In the genomic region with DNA sequence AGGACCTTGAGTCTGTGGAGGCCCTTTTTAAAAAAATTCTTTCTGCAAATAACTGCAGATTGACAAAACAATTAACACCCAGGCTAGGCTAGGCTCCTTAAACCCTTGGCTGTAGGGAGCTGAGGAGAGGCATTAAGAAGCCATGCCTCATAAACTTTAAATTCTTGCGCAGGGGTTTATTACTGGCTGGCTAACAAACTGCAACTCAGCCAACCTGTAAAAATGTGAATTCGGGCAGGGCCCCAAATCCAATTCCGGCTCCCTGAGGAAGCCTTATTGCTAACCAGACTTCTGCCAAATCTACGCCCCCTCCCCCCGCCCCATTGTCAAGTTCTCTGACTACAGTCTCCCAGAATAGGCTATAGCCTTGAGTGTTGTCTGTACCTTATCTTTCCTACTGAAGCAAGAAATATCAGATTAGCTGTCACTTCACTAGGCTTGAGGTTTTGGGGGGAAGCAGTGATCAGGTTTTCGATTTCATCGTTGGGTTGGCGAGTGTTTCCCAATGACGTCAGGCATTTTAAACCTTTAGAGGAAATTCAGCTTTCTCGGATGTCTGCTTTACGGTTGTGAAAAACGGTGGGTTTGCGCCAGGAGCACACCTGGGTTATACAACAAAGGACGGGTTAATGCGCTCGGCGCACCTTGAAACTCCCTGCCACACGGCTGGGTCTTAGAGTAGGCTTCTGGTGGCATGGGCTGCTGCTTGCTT, we compare ENCODE assay signal across 20 cellular contexts. TPM values are rescaled to one million over a fixed set of nuclear protein-coding genes. Genes with fewer than 3 reads are reported as not detected.
DNase-seq lines count a peak whose midpoint lies in the region; ATAC-seq and TF ChIP-seq lines count a peak whose summit lies in the region.
"Had no signal": no experiment of that assay in that cellular context is flagged by ENCODE, and none has a peak within 500 bp of the region (broad histone marks: within the 10 kb centered on the region; RNA-seq: fewer than 3 reads in every experiment).

No MANE protein-coding gene starts in this region.

- H3K4me1 ChIP-seq in RWPE2 (ENCODE audit: insufficient read depth, poor library complexity, severe bottlenecking), result peaks cover 14% of the 10 kb centered on the region

- peaks cover 24% of the 10 kb centered on the region for H3K27me3 Mint-ChIP-seq in type B pancreatic cell

- DNase-seq in stimulated activated CD4-positive, alpha-beta T cell treated with anti-CD3 and anti-CD28 coated beads, Interleukin-15, amount 100 ng/mL, for 24 hours, result peak; percentile 29
- no peak for DNase-seq in stimulated activated CD4-positive, alpha-beta T cell treated with anti-CD3 and anti-CD28 coated beads, Interleukin-4, amount 100 ng/mL, for 4 hours
- DNase-seq in RWPE2 (ENCODE audit: low spot score) (no peak), type B pancreatic cell (ENCODE audit: extremely low spot score, unreplicated experiment) (no peak), NK-92 (lab: John Stamatoyannopoulos, UW; ENCODE audit: unreplicated experiment) (no peak), NCI-H1930 (lab: John Stamatoyannopoulos, UW) (no peak), glomerular visceral epithelial cell (ENCODE audit: extremely low spot score) (no peak)
- DNase-seq: activated CD4-positive, alpha-beta T cell treated with anti-CD3 and anti-CD28 coated beads for 48 hours; activated T-cell treated with anti-CD3 and anti-CD28 coated beads, Interleukin-2, amount 50 U/mL, for 4 hours; amniotic stem cell; hippocampal formation; left ventricle myocardium inferior; naive thymus-derived CD8-positive, alpha-beta T cell; NCI-H2029 treated with DMSO at 0.1 percent for 48 hours; NCI-H69; right cardiac atrium; SIG-M5; stimulated activated CD4-positive, alpha-beta T cell treated with anti-CD3 and anti-CD28 coated beads, Interleukin-4, amount 100 ng/mL, for 1 hour had no signal

- ATAC-seq in RWPE2 (ENCODE audit: low read depth), result no peak
- ATAC-seq: activated T-cell treated with anti-CD3 and anti-CD28 coated beads, Interleukin-2, amount 50 U/mL, for 4 hours; esophagus mucosa; naive thymus-derived CD8-positive, alpha-beta T cell; right cardiac atrium had no signal

- H3K27ac Mint-ChIP-seq in type B pancreatic cell, result no peak overlapping the region

- H3K9me3 ChIP-seq in RWPE2 (ENCODE audit: severe bottlenecking) (no peaks in the 10 kb centered on the region), iPS-18c (ENCODE audit: control insufficient read depth, insufficient read depth, low read length) (no peaks in the 10 kb centered on the region)
- H3K9me3 ChIP-seq: left ventricle myocardium inferior had no signal

- no peaks in the 10 kb centered on the region for H3K36me3 Mint-ChIP-seq in type B pancreatic cell

- peaks cover 59% of the 10 kb centered on the region for H3K36me3 ChIP-seq in RWPE2 (ENCODE audit: low read depth)
- H3K36me3 ChIP-seq: left ventricle myocardium inferior had no signal

- no peaks in the 10 kb centered on the region for H3K9me3 Mint-ChIP-seq in type B pancreatic cell
- H3K9me3 Mint-ChIP-seq: activated T-cell treated with anti-CD3 and anti-CD28 coated beads, Interleukin-2, amount 50 U/mL, for 4 hours had no signal

- no peaks in the 10 kb centered on the region for H3K27me3 ChIP-seq in RWPE2 (ENCODE audit: insufficient read depth, poor library complexity, severe bottlenecking)

- peak overlapping the region; percentile 84 for H3K27ac ChIP-seq in RWPE2 (ENCODE audit: poor library complexity, severe bottlenecking)
- H3K27ac ChIP-seq: left ventricle myocardium inferior had no signal

- TF ChIP-seq CTCF in RWPE2 (IDR thresholded peaks at IDR 0.05; ENCODE audit: poor library complexity, severe bottlenecking) (no peak), type B pancreatic cell (conservative IDR thresholded peaks at IDR 0.05) (no peak)

- H3K4me1 Mint-ChIP-seq in type B pancreatic cell (ENCODE audit: unreplicated experiment), result peaks cover 9% of the 10 kb centered on the region

- peak overlapping the region; percentile 61 for H3K4me3 ChIP-seq in RWPE2 (ENCODE audit: severe bottlenecking)
- H3K4me3 ChIP-seq in iPS-18c (ENCODE audit: insufficient read depth, low read depth, low read length), result peak overlapping the region; percentile 91; the same call in 1 of the 2 replicates
- H3K4me3 ChIP-seq: left ventricle myocardium inferior had no signal

- H3K4me3 Mint-ChIP-seq in type B pancreatic cell, result peak overlapping the region; percentile 92
- H3K4me3 Mint-ChIP-seq: activated T-cell treated with anti-CD3 and anti-CD28 coated beads, Interleukin-2, amount 50 U/mL, for 4 hours had no signal

RNA-seq across cellular contexts. Expression of gene CDH3, which starts 2.0 kb away (rescaled TPM):
- 35.5 and 53.5 TPM in 2 replicates for total RNA-seq in type B pancreatic cell (ENCODE audit: low replicate concordance)
